ENCODE assay signal across 8 cellular contexts in the genomic region with DNA sequence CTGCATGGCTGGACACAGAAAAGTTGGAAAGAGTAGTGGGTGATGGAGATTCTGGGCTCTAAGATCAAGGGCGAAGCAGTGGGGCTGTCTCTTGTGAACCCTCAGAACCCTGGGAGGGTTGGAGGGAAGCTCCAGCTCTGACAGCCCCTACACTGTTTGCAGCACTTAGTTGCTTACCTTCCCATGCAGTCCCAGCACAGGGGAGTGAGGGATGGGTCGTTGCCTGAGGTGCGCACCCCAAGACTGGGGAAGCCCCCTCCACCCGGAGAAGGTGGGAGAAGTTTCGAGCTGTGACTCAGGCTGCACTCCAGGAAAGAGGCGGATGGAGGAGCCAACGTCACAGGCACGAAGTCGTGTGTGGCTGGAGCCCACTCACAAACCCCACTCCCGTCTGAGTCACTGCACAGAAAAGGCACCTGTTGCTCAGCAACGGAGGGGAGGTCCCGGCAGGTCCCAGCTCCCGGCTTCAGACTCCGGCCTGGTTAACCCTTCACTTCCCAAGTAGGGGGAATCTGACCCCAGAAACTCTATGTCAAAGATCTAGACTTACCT.
DNase-seq lines count a peak whose midpoint lies in the region; ATAC-seq lines count a peak whose summit lies in the region.

No MANE protein-coding gene starts in this region.

- H3K27ac ChIP-seq in HUES48 (ENCODE audit: low read depth, low read length) (no peak overlapping the region), iPS-20b (ENCODE audit: low read length) (no peak overlapping the region)

- H3K4me1 Mint-ChIP-seq in activated T-cell treated with anti-CD3 and anti-CD28 coated beads, Interleukin-2, amount 50 U/mL, for 24 hours (ENCODE audit: low read depth) = peaks cover 19% of the 10 kb centered on the region

- H3K9me3 ChIP-seq in HUES48 (ENCODE audit: control insufficient read depth, insufficient read depth, low read length) = peaks cover 16% of the 10 kb centered on the region; the same call in 1 of the 2 replicates
- peaks cover 18% of the 10 kb centered on the region for H3K9me3 ChIP-seq in iPS-20b (ENCODE audit: insufficient read depth, low read depth, low read length)

- peak; percentile 72 for DNase-seq in activated T-cell treated with anti-CD3 and anti-CD28 coated beads, Interleukin-2, amount 50 U/mL, for 24 hours
- DNase-seq in stimulated activated CD8-positive, alpha-beta memory T cell treated with anti-CD3 and anti-CD28 coated beads, Interleukin-15, amount 100 ng/mL, for 24 hours (ENCODE audit: low read depth) = peak; percentile 21
- no peak for DNase-seq in SKM-1 treated with dmso at 0.1 percent for 144 hours (lab: John Stamatoyannopoulos, UW; ENCODE audit: unreplicated experiment)
- no peak for DNase-seq in GM19240 (ENCODE audit: insufficient read length, low spot score)

- H3K4me3 ChIP-seq in HUES48 (ENCODE audit: low read depth, low read length) (peak overlapping the region; percentile 24), iPS-20b (ENCODE audit: low read length) (peak overlapping the region; percentile 54; the same call in 1 of the 2 replicates)

- no peaks in the 10 kb centered on the region for H3K36me3 Mint-ChIP-seq in activated T-cell treated with anti-CD3 and anti-CD28 coated beads, Interleukin-2, amount 50 U/mL, for 24 hours (ENCODE audit: low read depth)

- peak overlapping the region; percentile 38 for H3K27ac Mint-ChIP-seq in activated T-cell treated with anti-CD3 and anti-CD28 coated beads, Interleukin-2, amount 50 U/mL, for 24 hours

- peaks cover 11% of the 10 kb centered on the region for H3K4me1 ChIP-seq in HUES48 (ENCODE audit: control insufficient read depth, insufficient read depth, low read length)
- peaks cover 11% of the 10 kb centered on the region for H3K4me1 ChIP-seq in iPS-20b (ENCODE audit: insufficient read depth, low read length)

- peaks cover 53% of the 10 kb centered on the region for H3K27me3 Mint-ChIP-seq in activated T-cell treated with anti-CD3 and anti-CD28 coated beads, Interleukin-2, amount 50 U/mL, for 24 hours

- H3K27me3 ChIP-seq in HUES48 (ENCODE audit: control insufficient read depth, insufficient read depth, low read length) (no peaks in the 10 kb centered on the region), iPS-20b (ENCODE audit: insufficient read depth, low read length) (no peaks in the 10 kb centered on the region)

- H3K36me3 ChIP-seq in HUES48 (ENCODE audit: control insufficient read depth, insufficient read depth, low read length) = no peaks in the 10 kb centered on the region
- no peaks in the 10 kb centered on the region for H3K36me3 ChIP-seq in iPS-20b (ENCODE audit: insufficient read depth, low read depth, low read length)

- no peak for ATAC-seq in GM19328 (IDR thresholded peaks at IDR 0.05; ENCODE audit: unreplicated experiment)
- ATAC-seq in HG03045 (IDR thresholded peaks at IDR 0.05; ENCODE audit: unreplicated experiment) = no peak

- H3K9ac ChIP-seq in HUES48 (ENCODE audit: low read depth, low read length) (no peak overlapping the region), iPS-20b (ENCODE audit: low read depth, low read length) (no peak overlapping the region)

- H3K4me3 Mint-ChIP-seq in activated T-cell treated with anti-CD3 and anti-CD28 coated beads, Interleukin-2, amount 50 U/mL, for 24 hours = peak overlapping the region; percentile 26

- peaks cover 14% of the 10 kb centered on the region for H3K9me3 Mint-ChIP-seq in activated T-cell treated with anti-CD3 and anti-CD28 coated beads, Interleukin-2, amount 50 U/mL, for 24 hours

Comparison
In these comparisons a context has a peak if more than half of its experiments do, and no peak if none do; other contexts are left out.
1. DNase-seq: peak in activated T-cell treated with anti-CD3 and anti-CD28 coated beads, Interleukin-2, amount 50 U/mL, for 24 hours (single experiment) and stimulated activated CD8-positive, alpha-beta memory T cell treated with anti-CD3 and anti-CD28 coated beads, Interleukin-15, amount 100 ng/mL, for 24 hours (single experiment); none in SKM-1 treated with dmso at 0.1 percent for 144 hours (single experiment) and GM19240 (single experiment).